ENCODE assay signal across 7 cellular contexts in the genomic region with DNA sequence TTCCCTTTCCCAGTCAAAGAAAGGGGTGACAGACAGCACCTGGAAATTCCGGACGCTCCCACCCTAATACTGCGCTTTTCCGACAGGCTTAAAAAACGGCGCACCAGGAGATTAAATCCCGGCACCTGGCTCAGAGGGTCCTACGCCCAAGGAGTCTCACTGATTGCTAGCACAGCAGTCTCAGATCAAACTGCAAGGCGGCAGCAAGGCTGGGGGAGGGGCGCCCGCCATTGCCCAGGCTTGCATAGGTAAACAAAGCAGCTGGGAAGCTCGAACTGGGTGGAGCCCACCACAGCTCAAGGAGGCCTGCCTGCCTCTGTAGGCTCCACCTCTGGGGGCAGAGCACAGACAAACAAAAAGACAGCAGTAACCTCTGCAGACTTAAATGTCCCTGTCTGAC.
A peak's percentile ranks its signal among the peaks of the same experiment; 100 is the strongest.
DNase-seq lines count a peak whose midpoint lies in the region; ATAC-seq, FAIRE-seq and TF ChIP-seq lines count a peak whose summit lies in the region.
"Not testable (repeated sequence)": the region's sequence is repeated elsewhere in the genome, so short reads cannot be mapped to it uniquely, and the experiment has no call there.

No MANE protein-coding gene starts in this region.

- H3K27ac Mint-ChIP-seq in endodermal cell = peak overlapping the region; percentile 78

- peak overlapping the region; percentile 60 for H3K9ac ChIP-seq in HUES6 (ENCODE audit: low read length)
- not testable (repeated sequence) for H3K9ac ChIP-seq in endodermal cell (ENCODE audit: extremely low read depth, low read length, poor library complexity, severe bottlenecking); HepG2 (ENCODE audit: insufficient read depth, low read depth, low read length)

- WGBS in endodermal cell (ENCODE audit: insufficient coverage in 1 of 2, insufficient read length in 1 of 2), 2 experiments = 81 to 98% methylated on average over 5 to 12 of the region's 12 CpGs
- 73% methylated on average over 8 of the region's 12 CpGs for WGBS in HepG2 (ENCODE audit: low lambda C conversion rate)

- H3K36me3 Mint-ChIP-seq in endodermal cell (ENCODE audit: low read depth) = not testable (repeated sequence)

- not testable (repeated sequence) for H3K27me3 Mint-ChIP-seq in endodermal cell (ENCODE audit: insufficient read depth)

- ATAC-seq in RWPE2 (ENCODE audit: low read depth); HepG2: not testable (repeated sequence)

- not testable (repeated sequence) for H4K20me1 ChIP-seq in HepG2 (ENCODE audit: insufficient read depth, low read length)

- not testable (repeated sequence) for TF ChIP-seq CTCF in RWPE2 (IDR thresholded peaks at IDR 0.05; ENCODE audit: poor library complexity, severe bottlenecking); endodermal cell (conservative IDR thresholded peaks at IDR 0.05); HepG2 (CRISPR knock-in tag; IDR thresholded peaks at IDR 0.05)

- H3K27me3 ChIP-seq in H7 (ENCODE audit: control insufficient read depth, insufficient read depth, low read length); HUES6 (ENCODE audit: control insufficient read depth, insufficient read depth, low read length); RWPE2 (ENCODE audit: insufficient read depth, poor library complexity, severe bottlenecking); endodermal cell (ENCODE audit: control insufficient read depth, insufficient read depth, low read length, poor library complexity, severe bottlenecking); HepG2 (ENCODE audit: control insufficient read depth in 1 of 2, insufficient read depth in 2 of 2, low read length in 2 of 2): not testable (repeated sequence)

- H3K4me3 ChIP-seq in H7 (ENCODE audit: insufficient read depth, low read depth, low read length) = peak overlapping the region; percentile 17; the same call in 1 of the 2 replicates
- peak overlapping the region; percentile 67 for H3K4me3 ChIP-seq in HUES6 (ENCODE audit: low read depth, low read length)
- H3K4me3 ChIP-seq in RWPE2 (ENCODE audit: severe bottlenecking) = peak overlapping the region; percentile 8
- not testable (repeated sequence) for H3K4me3 ChIP-seq in endodermal cell (ENCODE audit: low read length); HepG2 (replicated peaks in 1 of 3; ENCODE audit: insufficient read depth in 1 of 3, low read depth in 2 of 3, low read length in 3 of 3)

- not testable (repeated sequence) for TF ChIP-seq POLR2A in HepG2 (IDR thresholded peaks at IDR 0.05; ENCODE audit: insufficient read depth in 1 of 2, low read depth in 2 of 2, low read length in 2 of 2)

- not testable (repeated sequence) for H3K36me3 ChIP-seq in H7 (replicated peaks; ENCODE audit: control insufficient read depth, insufficient read depth, low read length); HUES6 (ENCODE audit: control insufficient read depth, insufficient read depth, low read length); RWPE2 (ENCODE audit: low read depth); endodermal cell (ENCODE audit: control insufficient read depth, insufficient read depth, low read length); HepG2 (replicated peaks in 1 of 2; ENCODE audit: control insufficient read depth in 1 of 2, insufficient read depth in 2 of 2, low read length in 2 of 2)

- H3K4me1 ChIP-seq in HUES6 (ENCODE audit: control insufficient read depth, insufficient read depth, low read length); RWPE2 (ENCODE audit: insufficient read depth, poor library complexity, severe bottlenecking); endodermal cell (ENCODE audit: control insufficient read depth, insufficient read depth, low read length); HepG2 (ENCODE audit: insufficient read depth, low read length): not testable (repeated sequence)

- not testable (repeated sequence) for H3K79me2 ChIP-seq in HepG2 (ENCODE audit: insufficient read depth, low read length)

- H3K4me3 Mint-ChIP-seq in endodermal cell = peak overlapping the region; percentile 49

- not testable (repeated sequence) for TF ChIP-seq EP300 in HepG2 (IDR thresholded peaks at IDR 0.05; ENCODE audit: low read depth in 2 of 2, low read length in 2 of 2); HepG2 (CRISPR knock-in tag; IDR thresholded peaks at IDR 0.05; ENCODE audit: borderline replicate concordance)

- H2AFZ ChIP-seq in HepG2 (ENCODE audit: low read length) = not testable (repeated sequence)

- BruUV-seq in HepG2 (replicated peaks; lab: Mats Ljungman, UMichigan) = not testable (repeated sequence)

- POLR2A ChIA-PET in HepG2 (lab: Yijun Ruan, JAX) = not testable (repeated sequence)

- peaks cover 11% of the 10 kb centered on the region for H3K4me1 Mint-ChIP-seq in endodermal cell

- not testable (repeated sequence) for TF ChIP-seq RAD21 in HepG2 (CRISPR knock-in tag; IDR thresholded peaks at IDR 0.05)

- in situ Hi-C loops in HepG2 (cut with HindIII; ENCODE audit: extremely low pct_ligation_motif_present, low pct_unique_long_range_greater_than_20kb) = not testable (repeated sequence)

- not testable (repeated sequence) for H3K9me3 ChIP-seq in HUES6 (ENCODE audit: control insufficient read depth, insufficient read depth, low read depth, low read length); RWPE2 (ENCODE audit: severe bottlenecking); endodermal cell (ENCODE audit: control insufficient read depth, low read length); HepG2 (ENCODE audit: low read length)

- peaks cover 16% of the 10 kb centered on the region for H3K9me3 Mint-ChIP-seq in endodermal cell

- not testable (repeated sequence) for H3K4me2 ChIP-seq in HepG2 (ENCODE audit: low read depth, low read length)

- intact Hi-C loops in HepG2 (cut with micrococcal nuclease; ENCODE audit: unreplicated experiment) = not testable (repeated sequence)

- CTCF ChIA-PET in HepG2 (lab: Yijun Ruan, JAX; ENCODE audit: low intra/inter-chr PET ratio, low total read pairs) = not testable (repeated sequence)

- H3K27ac ChIP-seq in HUES6 (ENCODE audit: low read depth, low read length); RWPE2 (ENCODE audit: poor library complexity, severe bottlenecking); endodermal cell (ENCODE audit: low read depth, low read length); HepG2 (ENCODE audit: extremely low read length, insufficient read depth, low read length): not testable (repeated sequence)

- DNase-seq in ELF-1 (ENCODE audit: low read depth, low spot score) (peak; percentile 21), NCI-H82 (lab: John Stamatoyannopoulos, UW) (peak; percentile 34)
- not testable (repeated sequence) for DNase-seq in H7; RWPE2 (ENCODE audit: low spot score); endodermal cell; HepG2 (ENCODE audit: low spot score)

- not testable (repeated sequence) for FAIRE-seq in HepG2 (lab: Jason Lieb, UNC)

TF ChIP-seq in HepG2, 621 proteins besides CTCF, POLR2A, EP300 and RAD21:
- TF ChIP-seq, protein P1, sequence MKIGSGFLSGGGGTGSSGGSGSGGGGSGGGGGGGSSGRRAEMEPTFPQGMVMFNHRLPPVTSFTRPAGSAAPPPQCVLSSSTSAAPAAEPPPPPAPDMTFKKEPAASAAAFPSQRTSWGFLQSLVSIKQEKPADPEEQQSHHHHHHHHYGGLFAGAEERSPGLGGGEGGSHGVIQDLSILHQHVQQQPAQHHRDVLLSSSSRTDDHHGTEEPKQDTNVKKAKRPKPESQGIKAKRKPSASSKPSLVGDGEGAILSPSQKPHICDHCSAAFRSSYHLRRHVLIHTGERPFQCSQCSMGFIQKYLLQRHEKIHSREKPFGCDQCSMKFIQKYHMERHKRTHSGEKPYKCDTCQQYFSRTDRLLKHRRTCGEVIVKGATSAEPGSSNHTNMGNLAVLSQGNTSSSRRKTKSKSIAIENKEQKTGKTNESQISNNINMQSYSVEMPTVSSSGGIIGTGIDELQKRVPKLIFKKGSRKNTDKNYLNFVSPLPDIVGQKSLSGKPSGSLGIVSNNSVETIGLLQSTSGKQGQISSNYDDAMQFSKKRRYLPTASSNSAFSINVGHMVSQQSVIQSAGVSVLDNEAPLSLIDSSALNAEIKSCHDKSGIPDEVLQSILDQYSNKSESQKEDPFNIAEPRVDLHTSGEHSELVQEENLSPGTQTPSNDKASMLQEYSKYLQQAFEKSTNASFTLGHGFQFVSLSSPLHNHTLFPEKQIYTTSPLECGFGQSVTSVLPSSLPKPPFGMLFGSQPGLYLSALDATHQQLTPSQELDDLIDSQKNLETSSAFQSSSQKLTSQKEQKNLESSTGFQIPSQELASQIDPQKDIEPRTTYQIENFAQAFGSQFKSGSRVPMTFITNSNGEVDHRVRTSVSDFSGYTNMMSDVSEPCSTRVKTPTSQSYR (CRISPR knock-in tag; IDR thresholded peaks at IDR 0.05; ENCODE audit: borderline replicate concordance) = peak; percentile 82; the same call in 1 of the 2 replicates
- TF ChIP-seq FOXA1 (IDR thresholded peaks at IDR 0.05) = not testable (repeated sequence)
- 0 out of 2 replicates have a peak, but pooled peaks have one; percentile 7 for TF ChIP-seq FOXA1 (CRISPR knock-in tag; IDR thresholded peaks at IDR 0.05)
